ENCODE assay signal across 18 cellular contexts in the genomic region with DNA sequence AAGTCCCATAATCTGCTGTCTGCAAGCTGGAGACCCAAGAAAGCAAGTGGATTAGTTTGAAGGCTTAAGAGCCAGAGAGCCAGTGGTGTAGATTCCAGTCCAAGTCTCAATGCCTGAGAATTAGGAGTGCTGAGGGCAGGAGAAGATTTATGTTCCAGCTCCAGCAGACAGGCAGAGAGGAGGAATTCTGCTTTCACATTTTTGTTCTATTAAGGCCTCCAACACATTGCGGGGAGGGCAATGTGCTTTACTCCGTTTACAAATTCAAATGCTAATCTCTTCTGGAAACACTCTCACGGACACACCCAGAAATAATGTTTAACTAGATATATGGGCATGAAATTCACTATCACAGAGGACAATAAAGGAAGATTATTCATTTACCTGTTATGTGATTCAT.
"Had no signal": no experiment of that assay in that cellular context is flagged by ENCODE, and none has a peak within 500 bp of the region (broad histone marks: within the 10 kb centered on the region; RNA-seq: fewer than 3 reads in every experiment).

No MANE protein-coding gene starts in this region.

- H3K4me3 Mint-ChIP-seq: activated CD8-positive, alpha-beta memory T cell treated with anti-CD3 and anti-CD28 coated beads, Interleukin-2, amount 10 ng/mL, durations not matched to agents 7 days and 5 days; activated T-cell treated with anti-CD3 and anti-CD28 coated beads, Interleukin-2, amount 50 U/mL, for 24 hours; brain; central memory CD8-positive, alpha-beta T cell; endodermal cell had no signal

- H3K27ac ChIP-seq: esophagus muscularis mucosa, parathyroid adenoma, skin epidermis, tibial artery, vagina had no signal

- H3K9me3 ChIP-seq: vagina had no signal

- H3K4me3 ChIP-seq: esophagus muscularis mucosa, skin epidermis, tibial artery, vagina had no signal

- H3K79me2 ChIP-seq: parathyroid adenoma had no signal

- H3K27me3 ChIP-seq: esophagus muscularis mucosa, tibial artery, vagina had no signal

- H3K27ac Mint-ChIP-seq: activated CD8-positive, alpha-beta memory T cell treated with anti-CD3 and anti-CD28 coated beads, Interleukin-2, amount 10 ng/mL, durations not matched to agents 7 days and 5 days; activated naive CD4-positive, alpha-beta T cell treated with anti-CD3 and anti-CD28 coated beads, Interleukin-2, amount 50 U/mL, for 72 hours; activated T-cell treated with anti-CD3 and anti-CD28 coated beads, Interleukin-2, amount 50 U/mL, for 24 hours; brain; endodermal cell had no signal

- H2AFZ ChIP-seq: parathyroid adenoma had no signal

- H3K9ac ChIP-seq: parathyroid adenoma had no signal

- H3K36me3 ChIP-seq: vagina had no signal

- ATAC-seq: activated CD8-positive, alpha-beta memory T cell treated with anti-CD3 and anti-CD28 coated beads, Interleukin-2, amount 10 ng/mL, durations not matched to agents 7 days and 5 days; activated naive CD4-positive, alpha-beta T cell treated with anti-CD3 and anti-CD28 coated beads, Interleukin-2, amount 50 U/mL, for 72 hours; left ventricle myocardium superior had no signal

- H3K27me3 Mint-ChIP-seq: activated CD8-positive, alpha-beta memory T cell treated with anti-CD3 and anti-CD28 coated beads, Interleukin-2, amount 10 ng/mL, durations not matched to agents 7 days and 5 days; activated T-cell treated with anti-CD3 and anti-CD28 coated beads, Interleukin-2, amount 50 U/mL, for 24 hours; brain; central memory CD8-positive, alpha-beta T cell had no signal

- DNase-seq: activated CD4-positive, alpha-beta T cell treated with anti-CD3 and anti-CD28 coated beads, Interleukin-2, amount 50 U/mL, for 48 hours; activated CD4-positive, CD25-positive, alpha-beta regulatory T cell treated with anti-CD3 and anti-CD28 coated beads, Interleukin-2, amount 50 U/mL, for 72 hours; activated CD8-positive, alpha-beta memory T cell treated with anti-CD3 and anti-CD28 coated beads, Interleukin-2, amount 10 ng/mL, durations not matched to agents 7 days and 5 days; activated effector memory CD4-positive, alpha-beta T cell treated with Interleukin-2 at 50 U/mL for 16 hours; activated T-cell treated with anti-CD3 and anti-CD28 coated beads, Interleukin-2, amount 50 U/mL, for 24 hours; amygdala; endodermal cell; left ventricle myocardium superior; mesendoderm; T-helper 2 cell; tibial artery had no signal

- H3K4me1 ChIP-seq: parathyroid adenoma, vagina had no signal

- H3K4me1 Mint-ChIP-seq: activated CD8-positive, alpha-beta memory T cell treated with anti-CD3 and anti-CD28 coated beads, Interleukin-2, amount 10 ng/mL, durations not matched to agents 7 days and 5 days; brain had no signal
